ENCODE assay signal across 23 cellular contexts in genomic region chr1:245684111-245684510, GRCh38.
DNase-seq lines count a peak whose midpoint lies in the region; ATAC-seq and TF ChIP-seq lines count a peak whose summit lies in the region.
"Had no signal": no experiment of that assay in that cellular context is flagged by ENCODE, and none has a peak within 500 bp of the region (broad histone marks: within the 10 kb centered on the region; RNA-seq: fewer than 3 reads in every experiment).

No MANE protein-coding gene starts in this region.

- no peak overlapping the region for H3K4me2 ChIP-seq in hepatocyte
- H3K4me2 ChIP-seq: BLaER1 had no signal

- H3K9me3 ChIP-seq in hepatocyte (ENCODE audit: low read depth), result no peaks in the 10 kb centered on the region
- H3K9me3 ChIP-seq: SJSA1 had no signal

- H3K4me3 Mint-ChIP-seq in activated CD4-positive, alpha-beta T cell treated with anti-CD3 and anti-CD28 coated beads, Interleukin-2, amount 10 ng/mL, durations not matched to agents 24 days and 14 days, result no peak overlapping the region
- H3K4me3 Mint-ChIP-seq: CD4-positive, CD25-positive, alpha-beta regulatory T cell had no signal

- no peaks in the 10 kb centered on the region for H3K4me1 Mint-ChIP-seq in activated CD4-positive, alpha-beta T cell treated with anti-CD3 and anti-CD28 coated beads, Interleukin-2, amount 10 ng/mL, durations not matched to agents 24 days and 14 days

- H3K79me2 ChIP-seq in hepatocyte, result no peaks in the 10 kb centered on the region

- H3K9me2 ChIP-seq in hepatocyte (replicated peaks; ENCODE audit: insufficient read depth), result no peaks in the 10 kb centered on the region

- H3K36me3 Mint-ChIP-seq in activated CD4-positive, alpha-beta T cell treated with anti-CD3 and anti-CD28 coated beads, Interleukin-2, amount 10 ng/mL, durations not matched to agents 24 days and 14 days (ENCODE audit: low read depth), result no peaks in the 10 kb centered on the region
- H3K36me3 Mint-ChIP-seq: CD4-positive, CD25-positive, alpha-beta regulatory T cell had no signal

- H4K20me1 ChIP-seq in hepatocyte (ENCODE audit: insufficient read depth, poor library complexity, severe bottlenecking), result no peaks in the 10 kb centered on the region
- H4K20me1 ChIP-seq: BLaER1 had no signal

- intact Hi-C loops in activated CD4-positive, alpha-beta T cell treated with anti-CD3 and anti-CD28 coated beads, Interleukin-2, amount 10 ng/mL, durations not matched to agents 24 days and 14 days (cut with micrococcal nuclease), result no loop called here
- intact Hi-C loops in sciatic nerve (cut with DNase I), result no loop called here

- no peak for TF ChIP-seq CTCF in hepatocyte (IDR thresholded peaks at IDR 0.05; ENCODE audit: poor library complexity)

- no peaks in the 10 kb centered on the region for H3K9me3 Mint-ChIP-seq in activated CD4-positive, alpha-beta T cell treated with anti-CD3 and anti-CD28 coated beads, Interleukin-2, amount 10 ng/mL, durations not matched to agents 24 days and 14 days

- ATAC-seq in sciatic nerve (no peak), GM21367 (IDR thresholded peaks at IDR 0.05; ENCODE audit: unreplicated experiment) (no peak)

- H3K4me1 ChIP-seq in hepatocyte (ENCODE audit: insufficient read depth), result peaks cover 9% of the 10 kb centered on the region
- H3K4me1 ChIP-seq: SJSA1 had no signal

- no peaks in the 10 kb centered on the region for H3K27me3 ChIP-seq in hepatocyte
- H3K27me3 ChIP-seq: BLaER1, SJSA1 had no signal

- H3K4me3 ChIP-seq in hepatocyte, result no peak overlapping the region
- H3K4me3 ChIP-seq: BLaER1, SJSA1 had no signal

- 95% methylated on average over 19 of the region's 19 CpGs for WGBS in hepatocyte (ENCODE audit: low lambda C conversion rate, missing lambda C conversion rate)

- in situ Hi-C loops in ACHN (cut with HindIII; ENCODE audit: low pct_ligation_motif_present, low pct_unique_long_range_greater_than_20kb, low sequenced_read_pairs), result no loop called here

- H2AFZ ChIP-seq in hepatocyte, result no peak overlapping the region

- H3K36me3 ChIP-seq in hepatocyte (replicated peaks; ENCODE audit: insufficient read depth, low read depth), result no peaks in the 10 kb centered on the region
- H3K36me3 ChIP-seq: BLaER1, SJSA1 had no signal

- H3K27ac Mint-ChIP-seq in activated CD4-positive, alpha-beta T cell treated with anti-CD3 and anti-CD28 coated beads, Interleukin-2, amount 10 ng/mL, durations not matched to agents 24 days and 14 days, result peak overlapping the region; percentile 62
- H3K27ac Mint-ChIP-seq: CD4-positive, CD25-positive, alpha-beta regulatory T cell had no signal

- DNase-seq in activated CD4-positive, alpha-beta T cell treated with anti-CD3 and anti-CD28 coated beads, Interleukin-2, amount 10 ng/mL, durations not matched to agents 24 days and 14 days, result no peak
- no peak for DNase-seq in activated CD4-positive, alpha-beta T cell treated with anti-CD3 and anti-CD28 coated beads, Interleukin-2, amount 50 U/mL, for 48 hours
- peak; percentile 45 for DNase-seq in NCI-H69 (lab: John Stamatoyannopoulos, UW)
- DNase-seq in hepatocyte (ENCODE audit: low spot score), result no peak
- DNase-seq in sciatic nerve (ENCODE audit: low spot score), result peak; percentile 43
- no peak for DNase-seq in NCI-H524 treated with DMSO at 0.1 percent for 48 hours (lab: John Stamatoyannopoulos, UW)
- DNase-seq in ACHN, result no peak
- DNase-seq: CD4-positive, CD25-positive, alpha-beta regulatory T cell; Kasumi-1; NCI-H1092 treated with DMSO at 0.1 percent for 48 hours; NCI-H187; NCI-H2081 treated with DMSO at 0.1 percent for 48 hours; NCI-H2171 treated with DMSO at 0.1 percent for 48 hours; NCI-H345; NCI-H510A treated with DMSO at 0.1 percent for 48 hours; NCI-H82; Right ventricle myocardium superior; RPMI8226 had no signal

- H3K27me3 Mint-ChIP-seq in activated CD4-positive, alpha-beta T cell treated with anti-CD3 and anti-CD28 coated beads, Interleukin-2, amount 10 ng/mL, durations not matched to agents 24 days and 14 days, result no peaks in the 10 kb centered on the region
- H3K27me3 Mint-ChIP-seq: CD4-positive, CD25-positive, alpha-beta regulatory T cell had no signal

- H3K27ac ChIP-seq in hepatocyte, result peak overlapping the region; percentile 27
- H3K27ac ChIP-seq: 22Rv1, BLaER1, HL-60, SJSA1 had no signal

Comparison
In these comparisons a context has a peak if more than half of its experiments do, and no peak if none do; other contexts are left out.
1. DNase-seq: peak in NCI-H69 (single experiment) and sciatic nerve (single experiment); none in activated CD4-positive, alpha-beta T cell treated with anti-CD3 and anti-CD28 coated beads, Interleukin-2, amount 10 ng/mL, durations not matched to agents 24 days and 14 days (single experiment), activated CD4-positive, alpha-beta T cell treated with anti-CD3 and anti-CD28 coated beads, Interleukin-2, amount 50 U/mL, for 48 hours (0 of 2), hepatocyte (single experiment), NCI-H524 treated with DMSO at 0.1 percent for 48 hours (single experiment) and ACHN (single experiment).